In the genomic region with DNA sequence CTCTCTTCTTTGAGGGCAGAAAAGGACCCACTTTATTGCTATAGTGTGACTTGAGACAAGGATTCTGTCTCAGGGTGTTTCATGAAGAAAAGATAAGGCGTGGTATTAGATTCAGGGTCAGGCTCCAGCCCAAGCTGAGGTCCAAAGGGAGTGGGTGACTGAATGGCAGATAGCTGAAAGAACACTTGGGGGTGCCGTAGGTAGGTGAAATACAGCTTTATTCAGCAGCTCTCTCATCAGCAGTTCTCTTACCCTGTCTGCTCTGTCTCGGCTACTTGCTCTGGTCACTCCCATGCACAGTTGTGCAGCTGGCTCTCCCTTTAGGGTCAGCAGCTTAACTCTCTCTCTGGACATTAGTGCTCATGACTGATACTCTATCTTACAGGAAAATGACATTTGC, we compare ENCODE assay signal across 1 cellular context.
TF ChIP-seq lines count a peak whose summit lies in the region.

No MANE protein-coding gene starts in this region.

TF ChIP-seq in SK-N-SH treated with all-trans-retinoic acid at 6 μM for 48 hours, 23 proteins besides CTCF, POLR2A, EP300 and RAD21 (continued from another document):
- TF ChIP-seq, protein P1, sequence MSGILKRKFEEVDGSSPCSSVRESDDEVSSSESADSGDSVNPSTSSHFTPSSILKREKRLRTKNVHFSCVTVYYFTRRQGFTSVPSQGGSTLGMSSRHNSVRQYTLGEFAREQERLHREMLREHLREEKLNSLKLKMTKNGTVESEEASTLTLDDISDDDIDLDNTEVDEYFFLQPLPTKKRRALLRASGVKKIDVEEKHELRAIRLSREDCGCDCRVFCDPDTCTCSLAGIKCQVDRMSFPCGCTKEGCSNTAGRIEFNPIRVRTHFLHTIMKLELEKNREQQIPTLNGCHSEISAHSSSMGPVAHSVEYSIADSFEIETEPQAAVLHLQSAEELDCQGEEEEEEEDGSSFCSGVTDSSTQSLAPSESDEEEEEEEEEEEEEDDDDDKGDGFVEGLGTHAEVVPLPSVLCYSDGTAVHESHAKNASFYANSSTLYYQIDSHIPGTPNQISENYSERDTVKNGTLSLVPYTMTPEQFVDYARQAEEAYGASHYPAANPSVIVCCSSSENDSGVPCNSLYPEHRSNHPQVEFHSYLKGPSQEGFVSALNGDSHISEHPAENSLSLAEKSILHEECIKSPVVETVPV (CRISPR knock-in tag; IDR thresholded peaks at IDR 0.05): no peak
- TF ChIP-seq ZNF565 (CRISPR knock-in tag; conservative IDR thresholded peaks at IDR 0.05; ENCODE audit: low read depth): no peak
- TF ChIP-seq ZNF8 (CRISPR knock-in tag; IDR thresholded peaks at IDR 0.05): no peak
- TF ChIP-seq TCF4 (CRISPR knock-in tag; IDR thresholded peaks at IDR 0.05; ENCODE audit: borderline replicate concordance): no peak
- no peak for TF ChIP-seq ZNF70 (CRISPR knock-in tag; IDR thresholded peaks at IDR 0.05)
- TF ChIP-seq SNAI2 (CRISPR knock-in tag; IDR thresholded peaks at IDR 0.05): no peak
- no peak for TF ChIP-seq ZC3H10 (CRISPR knock-in tag; IDR thresholded peaks at IDR 0.05)
- TF ChIP-seq OSR1 (CRISPR knock-in tag; IDR thresholded peaks at IDR 0.05): no peak
- no peak for TF ChIP-seq GLIS3 (CRISPR knock-in tag; IDR thresholded peaks at IDR 0.05)
- TF ChIP-seq, protein P2, sequence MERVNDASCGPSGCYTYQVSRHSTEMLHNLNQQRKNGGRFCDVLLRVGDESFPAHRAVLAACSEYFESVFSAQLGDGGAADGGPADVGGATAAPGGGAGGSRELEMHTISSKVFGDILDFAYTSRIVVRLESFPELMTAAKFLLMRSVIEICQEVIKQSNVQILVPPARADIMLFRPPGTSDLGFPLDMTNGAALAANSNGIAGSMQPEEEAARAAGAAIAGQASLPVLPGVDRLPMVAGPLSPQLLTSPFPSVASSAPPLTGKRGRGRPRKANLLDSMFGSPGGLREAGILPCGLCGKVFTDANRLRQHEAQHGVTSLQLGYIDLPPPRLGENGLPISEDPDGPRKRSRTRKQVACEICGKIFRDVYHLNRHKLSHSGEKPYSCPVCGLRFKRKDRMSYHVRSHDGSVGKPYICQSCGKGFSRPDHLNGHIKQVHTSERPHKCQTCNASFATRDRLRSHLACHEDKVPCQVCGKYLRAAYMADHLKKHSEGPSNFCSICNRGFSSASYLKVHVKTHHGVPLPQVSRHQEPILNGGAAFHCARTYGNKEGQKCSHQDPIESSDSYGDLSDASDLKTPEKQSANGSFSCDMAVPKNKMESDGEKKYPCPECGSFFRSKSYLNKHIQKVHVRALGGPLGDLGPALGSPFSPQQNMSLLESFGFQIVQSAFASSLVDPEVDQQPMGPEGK (CRISPR knock-in tag; IDR thresholded peaks at IDR 0.05; ENCODE audit: borderline replicate concordance): no peak
- no peak for TF ChIP-seq ISL1 (CRISPR knock-in tag; IDR thresholded peaks at IDR 0.05)
- TF ChIP-seq ZFP30 (CRISPR knock-in tag; IDR thresholded peaks at IDR 0.05): no peak
- TF ChIP-seq ZFP3 (CRISPR knock-in tag; IDR thresholded peaks at IDR 0.05): no peak
